In genomic region chr2:15971351-15971750, GRCh38 we compare ENCODE assay signal across 32 cellular contexts.
"Had no signal": no experiment of that assay in that cellular context is flagged by ENCODE, and none has a peak within 500 bp of the region (broad histone marks: within the 10 kb centered on the region; RNA-seq: fewer than 3 reads in every experiment).

No MANE protein-coding gene starts in this region.

- H3K27me3 ChIP-seq: brain microvascular endothelial cell, MG63, Peyer's patch, SJSA1 had no signal

- H3K4me3 ChIP-seq: MG63, Peyer's patch, SJSA1 had no signal

- H3K4me1 ChIP-seq: Peyer's patch, SJSA1 had no signal

- DNase-seq: activated CD4-positive, alpha-beta T cell treated with anti-CD3 and anti-CD28 coated beads for 4 hours; activated CD4-positive, CD25-positive, alpha-beta regulatory T cell treated with anti-CD3 and anti-CD28 coated beads, Interleukin-2, amount 50 U/mL, for 72 hours; activated CD8-positive, alpha-beta T cell treated with anti-CD3 and anti-CD28 coated beads for 36 hours; activated effector memory CD4-positive, alpha-beta T cell treated with anti-CD3 and anti-CD28 coated beads, Interleukin-2, amount 50 U/mL, for 16 hours; activated naive CD4-positive, alpha-beta T cell; activated naive CD4-positive, alpha-beta T cell treated with anti-CD3 and anti-CD28 coated beads, Interleukin-2, amount 50 U/mL, for 16 hours; activated naive CD8-positive, alpha-beta T cell treated with anti-CD3 and anti-CD28 coated beads for 36 hours; activated T-cell treated with anti-CD3 and anti-CD28 coated beads, Interleukin-2, amount 50 U/mL, for 1 hour; activated T-cell treated with anti-CD3 and anti-CD28 coated beads, Interleukin-2, amount 50 U/mL, for 72 hours; amniotic stem cell; aorta; brain microvascular endothelial cell; Kasumi-1; KG1; MG63; NCI-H1048; NCI-H1105 treated with DMSO at 0.1 percent for 48 hours; NCI-H1436; NCI-H1694; NCI-H1930; NCI-H2081 treated with DMSO at 0.1 percent for 48 hours; NCI-H226; NCI-H446 treated with DMSO at 0.1 percent for 48 hours; NCI-H524; PC-3; Peyer's patch; RPMI8226; SHP77 treated with DMSO at 0.1 percent for 48 hours; SK-N-SH had no signal

- H3K9ac ChIP-seq: SK-N-SH had no signal

- H3K9me3 ChIP-seq: MG63, Peyer's patch, SJSA1 had no signal

- H3K36me3 ChIP-seq: brain microvascular endothelial cell, MG63, Peyer's patch, SJSA1 had no signal

- ATAC-seq: activated CD8-positive, alpha-beta T cell treated with anti-CD3 and anti-CD28 coated beads for 36 hours; activated T-cell treated with anti-CD3 and anti-CD28 coated beads, Interleukin-2, amount 50 U/mL, for 72 hours; activated T-helper 17 cell treated with anti-CD3 and anti-CD28 coated beads, Interleukin-2, amount 50 U/mL, for 72 hours; PC-3; WTC11 had no signal
